In genomic region chr6:73854998-73855718, GRCh38 we compare ENCODE assay signal across 9 cellular contexts.
DNase-seq lines count a peak whose midpoint lies in the region; ATAC-seq and TF ChIP-seq lines count a peak whose summit lies in the region.
"Had no signal": no experiment of that assay in that cellular context is flagged by ENCODE, and none has a peak within 500 bp of the region (broad histone marks: within the 10 kb centered on the region; RNA-seq: fewer than 3 reads in every experiment).

No MANE protein-coding gene starts in this region.

- peaks cover 13% of the 10 kb centered on the region for H3K27me3 Mint-ChIP-seq in CD4-positive, CD25-positive, alpha-beta regulatory T cell
- H3K27me3 Mint-ChIP-seq in activated T-helper 2 cell treated with anti-CD3 and anti-CD28 coated beads, Interferon-gamma antibody, Interleukin-2, Interleukin-4, amounts not matched to agents 10 μg/mL and 5 μg/mL and 100 μg/mL, durations not matched to agents 14 hours and 24 hours and 36 hours (ENCODE audit: low read depth), result no peaks in the 10 kb centered on the region

- H2AFZ ChIP-seq in PC-3 (ENCODE audit: low read length), result no peak overlapping the region

- CTCF ChIA-PET in PC-3 (lab: Charles Lee), result no interaction called here

- H3K36me3 ChIP-seq in CD4-positive, CD25-positive, alpha-beta regulatory T cell (ENCODE audit: control insufficient read depth, insufficient read depth, low read length), result no peaks in the 10 kb centered on the region
- H3K36me3 ChIP-seq in PC-3 (ENCODE audit: low read depth, low read length) (no peaks in the 10 kb centered on the region), muscle layer of duodenum (ENCODE audit: control insufficient read depth in 1 of 2, insufficient read depth in 2 of 2, low read length in 2 of 2) (no peaks in the 10 kb centered on the region)

- H3K4me1 Mint-ChIP-seq in CD4-positive, CD25-positive, alpha-beta regulatory T cell, result peaks cover 0 to 5% (median 0%) of the 10 kb centered on the region in 4 donors
- H3K4me1 Mint-ChIP-seq in activated T-helper 2 cell treated with anti-CD3 and anti-CD28 coated beads, Interferon-gamma antibody, Interleukin-2, Interleukin-4, amounts not matched to agents 10 μg/mL and 5 μg/mL and 100 μg/mL, durations not matched to agents 14 hours and 24 hours and 36 hours (ENCODE audit: low read depth), result no peaks in the 10 kb centered on the region

- H3K27ac ChIP-seq in CD4-positive, CD25-positive, alpha-beta regulatory T cell (ENCODE audit: insufficient read depth, low read length, poor library complexity, severe bottlenecking), result no peak overlapping the region
- H3K27ac ChIP-seq in PC-3 (ENCODE audit: low read length) (no peak overlapping the region), muscle layer of duodenum (ENCODE audit: low read length) (peak overlapping the region; percentile 19)

- H3K9me3 Mint-ChIP-seq in CD4-positive, CD25-positive, alpha-beta regulatory T cell, result peaks cover 0 to 2% (median 0%) of the 10 kb centered on the region in 7 donors
- no peaks in the 10 kb centered on the region for H3K9me3 Mint-ChIP-seq in activated T-helper 2 cell treated with anti-CD3 and anti-CD28 coated beads, Interferon-gamma antibody, Interleukin-2, Interleukin-4, amounts not matched to agents 10 μg/mL and 5 μg/mL and 100 μg/mL, durations not matched to agents 14 hours and 24 hours and 36 hours
- H3K9me3 Mint-ChIP-seq: T-helper 1 cell treated with Interleukin-12 subunit alpha and Interleukin-12 subunit beta and Interleukin-4 antibody, amounts not matched to agents 30 μg/mL and 1 μg/mL, for 36 hours had no signal

- no peak overlapping the region for H3K4me2 ChIP-seq in PC-3 (ENCODE audit: low read length)

- no peaks in the 10 kb centered on the region for H4K20me1 ChIP-seq in PC-3 (ENCODE audit: low read length)

- H3K9ac ChIP-seq in PC-3 (ENCODE audit: low read length), result no peak overlapping the region

- ATAC-seq in CD4-positive, CD25-positive, alpha-beta regulatory T cell (ENCODE audit: low read depth in 2 of 2), result no peak
- ATAC-seq in GM18517 (IDR thresholded peaks at IDR 0.05; ENCODE audit: unreplicated experiment), result peak; percentile 71
- ATAC-seq in PC-3, result no peak

- no peaks in the 10 kb centered on the region for H3F3A ChIP-seq in PC-3 (ENCODE audit: low read length, unreplicated experiment)

- H3K27ac Mint-ChIP-seq in CD4-positive, CD25-positive, alpha-beta regulatory T cell, result no peak overlapping the region
- no peak overlapping the region for H3K27ac Mint-ChIP-seq in activated T-helper 2 cell treated with anti-CD3 and anti-CD28 coated beads, Interferon-gamma antibody, Interleukin-2, Interleukin-4, amounts not matched to agents 10 μg/mL and 5 μg/mL and 100 μg/mL, durations not matched to agents 14 hours and 24 hours and 36 hours
- H3K27ac Mint-ChIP-seq: T-helper 1 cell treated with Interleukin-12 subunit alpha and Interleukin-12 subunit beta and Interleukin-4 antibody, amounts not matched to agents 30 μg/mL and 1 μg/mL, for 36 hours had no signal

- DNase-seq in CD4-positive, CD25-positive, alpha-beta regulatory T cell, result peak; percentile 2 to 78 (median 29)
- peak; percentile 53 for DNase-seq in Jurkat, Clone E6-1 (ENCODE audit: low read depth, low spot score)
- peak; percentile 76 for DNase-seq in PC-3
- peak; percentile 72 for DNase-seq in dermis blood vessel endothelial cell
- no peak for DNase-seq in activated T-helper 2 cell treated with anti-CD3 and anti-CD28 coated beads, Interferon-gamma antibody, Interleukin-2, Interleukin-4, amounts not matched to agents 10 μg/mL and 5 μg/mL and 100 μg/mL, durations not matched to agents 14 hours and 24 hours and 36 hours (ENCODE audit: low spot score)
- DNase-seq in ureter (ENCODE audit: low spot score), result no peak

- no peaks in the 10 kb centered on the region for H3K4me1 ChIP-seq in CD4-positive, CD25-positive, alpha-beta regulatory T cell (ENCODE audit: control insufficient read depth, insufficient read depth, low read length, poor library complexity, severe bottlenecking)
- H3K4me1 ChIP-seq in PC-3 (ENCODE audit: insufficient read depth, low read length) (no peaks in the 10 kb centered on the region), muscle layer of duodenum (ENCODE audit: control insufficient read depth in 1 of 2, insufficient read depth in 2 of 2, low read length in 2 of 2) (peaks cover 0 to 3% of the 10 kb centered on the region in 2 donors)

- no peaks in the 10 kb centered on the region for H3K9me3 ChIP-seq in CD4-positive, CD25-positive, alpha-beta regulatory T cell (ENCODE audit: control insufficient read depth in 2 of 2, low read length in 2 of 2)
- H3K9me3 ChIP-seq in PC-3 (ENCODE audit: low read length), result no peaks in the 10 kb centered on the region
- no peaks in the 10 kb centered on the region for H3K9me3 ChIP-seq in muscle layer of duodenum (ENCODE audit: control insufficient read depth in 1 of 2, low read length in 2 of 2)

- BruUV-seq in PC-3 (replicated peaks; lab: Mats Ljungman, UMichigan), result no TSS peak

- intact Hi-C loops in PC-3 (cut with micrococcal nuclease), result loop anchor here (1.0 to 10.0 kb wide), 4 partner anchors 107 to 1350 kb away; partner anchors contain the start of gene COL12A1
- intact Hi-C loops in activated T-helper 2 cell treated with anti-CD3 and anti-CD28 coated beads, Interferon-gamma antibody, Interleukin-2, Interleukin-4, amounts not matched to agents 10 μg/mL and 5 μg/mL and 100 μg/mL, durations not matched to agents 14 hours and 24 hours and 36 hours (cut with micrococcal nuclease), result loop anchor here (1.0 to 2.0 kb wide), 2 partner anchors 116 to 1354 kb away; no protein-coding TSS in a partner anchor

- no peaks in the 10 kb centered on the region for H3K9me2 ChIP-seq in PC-3 (replicated peaks; ENCODE audit: low read length)

- no peaks in the 10 kb centered on the region for H3K79me2 ChIP-seq in PC-3 (ENCODE audit: low read length)

- POLR2A ChIA-PET in PC-3 (lab: Charles Lee; ENCODE audit: unreplicated experiment), result no interaction called here

- peak; percentile 77 for TF ChIP-seq CTCF in PC-3 (conservative IDR thresholded peaks at IDR 0.05; ENCODE audit: low read depth, low read length)

- no peak overlapping the region for H3K4me3 Mint-ChIP-seq in CD4-positive, CD25-positive, alpha-beta regulatory T cell
- no peak overlapping the region for H3K4me3 Mint-ChIP-seq in activated T-helper 2 cell treated with anti-CD3 and anti-CD28 coated beads, Interferon-gamma antibody, Interleukin-2, Interleukin-4, amounts not matched to agents 10 μg/mL and 5 μg/mL and 100 μg/mL, durations not matched to agents 14 hours and 24 hours and 36 hours (ENCODE audit: low read depth)
- H3K4me3 Mint-ChIP-seq: T-helper 1 cell treated with Interleukin-12 subunit alpha and Interleukin-12 subunit beta and Interleukin-4 antibody, amounts not matched to agents 30 μg/mL and 1 μg/mL, for 36 hours had no signal

- no peaks in the 10 kb centered on the region for H3K27me3 ChIP-seq in CD4-positive, CD25-positive, alpha-beta regulatory T cell (ENCODE audit: control insufficient read depth, insufficient read depth, low read length)
- H3K27me3 ChIP-seq in PC-3 (ENCODE audit: low read length), result no peaks in the 10 kb centered on the region
- H3K27me3 ChIP-seq in muscle layer of duodenum (ENCODE audit: low read depth, low read length), result no peaks in the 10 kb centered on the region

- no peak overlapping the region for H3K4me3 ChIP-seq in CD4-positive, CD25-positive, alpha-beta regulatory T cell (ENCODE audit: low read depth, low read length)
- H3K4me3 ChIP-seq in Jurkat, Clone E6-1 (ENCODE audit: low read length), result no peak overlapping the region
- H3K4me3 ChIP-seq in PC-3 (ENCODE audit: low read length), result no peak overlapping the region
- peak overlapping the region in 1 of 2 donors; percentile 24 for H3K4me3 ChIP-seq in muscle layer of duodenum (ENCODE audit: low read depth in 1 of 2, low read length in 2 of 2)

- no peaks in the 10 kb centered on the region for H3K36me3 Mint-ChIP-seq in CD4-positive, CD25-positive, alpha-beta regulatory T cell
- peaks cover 1% of the 10 kb centered on the region for H3K36me3 Mint-ChIP-seq in activated T-helper 2 cell treated with anti-CD3 and anti-CD28 coated beads, Interferon-gamma antibody, Interleukin-2, Interleukin-4, amounts not matched to agents 10 μg/mL and 5 μg/mL and 100 μg/mL, durations not matched to agents 14 hours and 24 hours and 36 hours (ENCODE audit: low read depth)

Comparison
In these comparisons a context has a peak if more than half of its experiments do, and no peak if none do; other contexts are left out.
1. DNase-seq: peak in CD4-positive, CD25-positive, alpha-beta regulatory T cell (3 of 3), Jurkat, Clone E6-1 (single experiment), PC-3 (single experiment) and dermis blood vessel endothelial cell (single experiment); none in activated T-helper 2 cell treated with anti-CD3 and anti-CD28 coated beads, Interferon-gamma antibody, Interleukin-2, Interleukin-4, amounts not matched to agents 10 μg/mL and 5 μg/mL and 100 μg/mL, durations not matched to agents 14 hours and 24 hours and 36 hours (single experiment) and ureter (single experiment).